8 cellular contexts compared by ENCODE assay signal in genomic region chr7:5605266-5605665, GRCh38. TPM values are rescaled to one million over a fixed set of nuclear protein-coding genes. Genes with fewer than 3 reads are reported as not detected.
DNase-seq lines count a peak whose midpoint lies in the region; ATAC-seq, FAIRE-seq and TF ChIP-seq lines count a peak whose summit lies in the region.
"Not testable (repeated sequence)": the region's sequence is repeated elsewhere in the genome, so short reads cannot be mapped to it uniquely, and the experiment has no call there.

No MANE protein-coding gene starts in this region.

- H3K9me3 Mint-ChIP-seq in stimulated activated naive CD8-positive, alpha-beta T cell treated with anti-CD3 and anti-CD28 coated beads, Interleukin-15, amount 100 ng/mL, for 72 hours: not testable (repeated sequence)

- FAIRE-seq in K562 (lab: Jason Lieb, UNC): not testable (repeated sequence)

- not testable (repeated sequence) for TF ChIP-seq CTCF in HEK293 (tag by site-specific recombination; IDR thresholded peaks at IDR 0.05); RWPE1 (conservative IDR thresholded peaks at IDR 0.05; ENCODE audit: low read depth); K562 (IDR thresholded peaks at IDR 0.05 in 2 of 3, conservative IDR thresholded peaks at IDR 0.05 in 1 of 3; ENCODE audit: insufficient read depth in 2 of 3, low read depth in 1 of 3, low read length in 3 of 3); osteoblast (IDR thresholded peaks at IDR 0.05; ENCODE audit: extremely low read depth, low read depth, low read length)

- not testable (repeated sequence) for H3K27me3 Mint-ChIP-seq in stimulated activated naive CD8-positive, alpha-beta T cell treated with anti-CD3 and anti-CD28 coated beads, Interleukin-15, amount 100 ng/mL, for 72 hours

- H3K9me1 ChIP-seq in K562 (ENCODE audit: control insufficient read depth, insufficient read depth, low read length): not testable (repeated sequence)

- H3K4me3 Mint-ChIP-seq in stimulated activated naive CD8-positive, alpha-beta T cell treated with anti-CD3 and anti-CD28 coated beads, Interleukin-15, amount 100 ng/mL, for 72 hours: not testable (repeated sequence)

- not testable (repeated sequence) for H3K4me1 ChIP-seq in HEK293 (ENCODE audit: control insufficient read depth, insufficient read depth, low read length); osteoblast (ENCODE audit: insufficient read depth, low read length)
- peaks cover 3 to 55% of the 10 kb centered on the region in 2 experiments; a peak in 4 of 5 replicates for H3K4me1 ChIP-seq in K562 (replicated peaks in 1 of 2; ENCODE audit: control insufficient read depth in 2 of 2, insufficient read depth in 2 of 2, low read length in 2 of 2)

- H3K79me2 ChIP-seq in K562 (ENCODE audit: control insufficient read depth, insufficient read depth, low read length) (peaks cover 37% of the 10 kb centered on the region), osteoblast (ENCODE audit: insufficient read depth, low read length) (peaks cover 39% of the 10 kb centered on the region)

- H3K36me3 ChIP-seq in H7 (replicated peaks; ENCODE audit: control insufficient read depth, insufficient read depth, low read length): not testable (repeated sequence)
- peaks cover 5 to 30% of the 10 kb centered on the region in 2 experiments; a peak in 2 of 3 replicates for H3K36me3 ChIP-seq in HEK293 (ENCODE audit: control insufficient read depth in 2 of 2, insufficient read depth in 1 of 2, low read length in 2 of 2)
- H3K36me3 ChIP-seq in K562 (ENCODE audit: control insufficient read depth, insufficient read depth, low read length): peaks cover 58% of the 10 kb centered on the region
- H3K36me3 ChIP-seq in osteoblast (ENCODE audit: insufficient read depth, low read length): peaks cover 30% of the 10 kb centered on the region

- not testable (repeated sequence) for H3K27ac Mint-ChIP-seq in stimulated activated naive CD8-positive, alpha-beta T cell treated with anti-CD3 and anti-CD28 coated beads, Interleukin-15, amount 100 ng/mL, for 72 hours

- not testable (repeated sequence) for TF ChIP-seq EP300 in Ishikawa (IDR thresholded peaks at IDR 0.05; ENCODE audit: borderline replicate concordance); K562 (IDR thresholded peaks at IDR 0.05; ENCODE audit: low read length)

- H4K20me1 ChIP-seq in K562 (replicated peaks; ENCODE audit: control insufficient read depth, insufficient read depth, low read length): not testable (repeated sequence)
- H4K20me1 ChIP-seq in osteoblast (ENCODE audit: insufficient read depth, low read length): peaks cover 26% of the 10 kb centered on the region

- BruUV-seq in K562 (replicated peaks; lab: Mats Ljungman, UMichigan): not testable (repeated sequence)

- DNase-seq in H7: peak; percentile 33
- not testable (repeated sequence) for DNase-seq in RWPE1 (ENCODE audit: low spot score); K562 (ENCODE audit: extremely low read depth in 1 of 4, low spot score in 3 of 4); epithelial cell of prostate (ENCODE audit: low read depth, low spot score); stimulated activated naive CD8-positive, alpha-beta T cell treated with anti-CD3 and anti-CD28 coated beads, Interleukin-15, amount 100 ng/mL, for 72 hours
- DNase-seq in osteoblast (ENCODE audit: insufficient read length, low spot score, missing footprints): peak; percentile 13

- not testable (repeated sequence) for H3K4me1 Mint-ChIP-seq in stimulated activated naive CD8-positive, alpha-beta T cell treated with anti-CD3 and anti-CD28 coated beads, Interleukin-15, amount 100 ng/mL, for 72 hours

- not testable (repeated sequence) for H3K4me3 ChIP-seq in H7 (ENCODE audit: insufficient read depth, low read depth, low read length); HEK293 (ENCODE audit: low read depth, low read length); K562; osteoblast (ENCODE audit: insufficient read depth, low read length)

- in situ Hi-C loops in K562 (cut with MboI): not testable (repeated sequence)

- H3K9ac ChIP-seq in K562 (ENCODE audit: insufficient read depth in 1 of 2, low read depth in 2 of 2, low read length in 2 of 2): not testable (repeated sequence)

- POLR2A ChIA-PET in HEK293 (lab: Yijun Ruan, JAX): interaction anchor here (0.6 kb wide), 1 partner anchor 38 kb away, joined by 3 read pairs; no protein-coding TSS in a partner anchor
- POLR2A ChIA-PET in RWPE1 (lab: Yijun Ruan, JAX; ENCODE audit: low non-redundant PET); K562 (lab: Yijun Ruan, JAX): not testable (repeated sequence)

- intact Hi-C loops in K562 (cut with micrococcal nuclease): not testable (repeated sequence)

- H3K9me3 ChIP-seq in HEK293 (ENCODE audit: control insufficient read depth, insufficient read depth, low read depth, low read length); K562 (replicated peaks; ENCODE audit: control insufficient read depth, insufficient read depth, low read depth, low read length); osteoblast (ENCODE audit: low read depth, low read length): not testable (repeated sequence)

- H3K4me2 ChIP-seq in K562 (ENCODE audit: insufficient read depth, low read length); osteoblast (ENCODE audit: insufficient read depth, low read length): not testable (repeated sequence)

- not testable (repeated sequence) for H2AFZ ChIP-seq in K562 (ENCODE audit: low read depth, low read length); osteoblast (ENCODE audit: low read length)

- 96% methylated on average over 21 of the region's 27 CpGs for WGBS in K562 (ENCODE audit: insufficient coverage, low coverage, missing lambda C conversion rate)

- H3K27ac ChIP-seq in HEK293 (ENCODE audit: extremely low read depth, low read depth, low read length); K562 (ENCODE audit: extremely low read depth, low read depth, low read length); osteoblast (ENCODE audit: low read depth, low read length): not testable (repeated sequence)
- peak overlapping the region; percentile 99 for H3K27ac ChIP-seq in RWPE1
- peak overlapping the region; percentile 8 for H3K27ac ChIP-seq in epithelial cell of prostate

- not testable (repeated sequence) for ATAC-seq in K562
- peak; percentile 13 for ATAC-seq in stimulated activated naive CD8-positive, alpha-beta T cell treated with anti-CD3 and anti-CD28 coated beads, Interleukin-15, amount 100 ng/mL, for 72 hours

- TF ChIP-seq RAD21 in Ishikawa (IDR thresholded peaks at IDR 0.05; ENCODE audit: low read depth); K562 (CRISPR knock-in tag; conservative IDR thresholded peaks at IDR 0.05 in 1 of 2, IDR thresholded peaks at IDR 0.05 in 1 of 2): not testable (repeated sequence)

- not testable (repeated sequence) for TF ChIP-seq POLR2A in K562 (conservative IDR thresholded peaks at IDR 0.05)

- CTCF ChIA-PET in HEK293 (lab: Yijun Ruan, JAX); K562 (lab: Yijun Ruan, JAX; ENCODE audit: low intra/inter-chr PET ratio): not testable (repeated sequence)
- CTCF ChIA-PET in RWPE1 (lab: Yijun Ruan, JAX): interaction anchor here (0.6 kb wide), 1 partner anchor 46 kb away, joined by 6 read pairs; no protein-coding TSS in a partner anchor

- H3K27me3 ChIP-seq in H7 (ENCODE audit: control insufficient read depth, insufficient read depth, low read length); K562 (ENCODE audit: control insufficient read depth in 2 of 2, insufficient read depth in 2 of 2, low read length in 2 of 2); osteoblast (ENCODE audit: insufficient read depth, low read length): not testable (repeated sequence)

TF ChIP-seq in HEK293, 187 proteins besides CTCF, POLR2A, EP300 and RAD21:
- TF ChIP-seq SCRT2 (tag by site-specific recombination; IDR thresholded peaks at IDR 0.05): peak; percentile 72

TF ChIP-seq in Ishikawa, 13 proteins besides CTCF, POLR2A, EP300 and RAD21:
- TF ChIP-seq ZBTB7A (IDR thresholded peaks at IDR 0.05; ENCODE audit: low read depth): 0 out of 2 replicates have a peak, but pooled peaks have one; percentile 49

RNA-seq across cellular contexts. Expression of gene FSCN1, which starts 12.7 kb away (rescaled TPM):
- total RNA-seq in H7 (2014; rRNA removed; shearing (Covaris generic)): 725 and 892 TPM in 2 replicates
- 24.2 and 122 TPM in 2 replicates for total RNA-seq in K562 (2011; cell fraction: chromatin; rRNA removed; ENCODE audit: low replicate concordance)
- 145 and 156 TPM in 2 replicates for total RNA-seq in K562 (2011; cell fraction: nucleolus; rRNA removed)
- total RNA-seq in K562 (2011; cell fraction: nucleoplasm; rRNA removed): 58.0 and 62.1 TPM in 2 replicates
- total RNA-seq in K562 (2014; rRNA removed): 265 and 319 TPM in 2 replicates
- total RNA-seq in K562 (2014; rRNA removed; fragmentation: Illumina TruSeq; extraction: Trizol): 20.9 and 29.5 TPM in 2 replicates
- total RNA-seq in K562 (2015; rRNA removed; fragmentation: Illumina TruSeq; extraction: Trizol): 95.1 and 107 TPM in 2 replicates
- total RNA-seq in K562 (2021): 414 and 417 TPM in 2 replicates
- polyA plus RNA-seq in K562 (2011; rRNA removed): 38.7 and 106 TPM in 2 replicates
- 83.6 and 256 TPM in 2 replicates for polyA plus RNA-seq in K562 (2011; cell fraction: cytosol; rRNA removed)
- 66.4 and 105 TPM in 2 replicates for polyA plus RNA-seq in K562 (2011; cell fraction: nucleus; rRNA removed)
- 253 and 255 TPM in 2 replicates for polyA plus RNA-seq in K562 (2012)
- 64.1 and 142 TPM in 2 replicates for polyA plus RNA-seq in K562 (2014; fragmentation: Illumina TruSeq; extraction: Trizol)
- 1 to 10 TPM in 1 of 2 experiments, under 1 TPM in 1; 0.70 to 1.2 TPM for polyA plus RNA-seq in K562 (2014; fragmentation: Nextera tagmentation; extraction: Ambion mirVana)
- 186 and 202 TPM in 2 replicates for polyA plus RNA-seq in K562 (2014; rRNA removed)
- polyA minus RNA-seq in K562 (2011; rRNA and poly(A)+ RNA removed): 23.1 and 29.3 TPM in 2 replicates
- polyA minus RNA-seq in K562 (2011; cell fraction: cytosol; rRNA and poly(A)+ RNA removed): 186 and 269 TPM in 2 replicates
- 66.0 and 87.2 TPM in 2 replicates for polyA minus RNA-seq in K562 (2011; cell fraction: nucleus; rRNA and poly(A)+ RNA removed)
- total RNA-seq in osteoblast: 163 and 182 TPM in 2 replicates
